24 cellular contexts compared by ENCODE assay signal in genomic region chrX:50780144-50780543, GRCh38. TPM values are rescaled to one million over a fixed set of nuclear protein-coding genes. Genes with fewer than 3 reads are reported as not detected.
"Had no signal": no experiment of that assay in that cellular context is flagged by ENCODE, and none has a peak within 500 bp of the region (broad histone marks: within the 10 kb centered on the region; RNA-seq: fewer than 3 reads in every experiment).

No MANE protein-coding gene starts in this region.

- H3K4me1 ChIP-seq: left lung, right atrium auricular region, right lobe of liver, stomach, testis, thyroid gland, transverse colon, vagina had no signal

- H3K9me3 ChIP-seq: left lung, ovary, right lobe of liver, testis, thyroid gland, transverse colon, upper lobe of left lung, vagina had no signal

- DNase-seq: hypothalamus; immature natural killer cell; kidney; left colon; left lung; naive thymus-derived CD4-positive, alpha-beta T cell; ovary; right lobe of liver; stimulated activated CD4-positive, alpha-beta T cell treated with anti-CD3 and anti-CD28 coated beads, Interleukin-12 subunit alpha, Interleukin-12 subunit beta, amount 100 ng/mL, for 4 hours; stimulated activated CD4-positive, alpha-beta T cell treated with anti-CD3 and anti-CD28 coated beads, Interleukin-15, amount 100 ng/mL, for 24 hours; stimulated activated CD4-positive, alpha-beta T cell treated with anti-CD3 and anti-CD28 coated beads, Interleukin-2, amount 100 ng/mL, for 24 hours; stimulated activated CD4-positive, alpha-beta T cell treated with anti-CD3 and anti-CD28 coated beads, Interleukin-4, amount 100 ng/mL, for 1 hour; stimulated activated naive B cell treated with anti-CD40 and anti-IgM and Interleukin-4, amounts not matched to agents 10 μg/mL and 1 μg/mL and 100 μg/mL, for 72 hours; stimulated activated naive CD8-positive, alpha-beta T cell treated with anti-CD3 and anti-CD28 coated beads, Interleukin-15, Interleukin-2, amounts not matched to agents 100 U/mL and 50 U/mL, for 24 hours; stomach; testis; thyroid gland; transverse colon; upper lobe of left lung had no signal

- FAIRE-seq: islet of Langerhans, kidney had no signal

- H3K27ac ChIP-seq: left lung, ovary, right atrium auricular region, right lobe of liver, stomach, testis, thyroid gland, transverse colon, upper lobe of left lung, vagina had no signal

- ATAC-seq: left colon; left lung; naive thymus-derived CD4-positive, alpha-beta T cell; natural killer cell treated with Interleukin-12 subunit alpha and Interleukin-12 subunit beta and Interleukin-15 and Interleukin-18, amount 100 ng/mL, for 72 hours; stimulated activated naive B cell treated with anti-CD40 and anti-IgM and Interleukin-4, amounts not matched to agents 10 μg/mL and 1 μg/mL and 100 μg/mL, for 72 hours; stimulated activated naive CD8-positive, alpha-beta T cell treated with anti-CD3 and anti-CD28 coated beads, Interleukin-15, Interleukin-2, amounts not matched to agents 100 U/mL and 50 U/mL, for 24 hours had no signal

- H3K4me3 ChIP-seq: left lung, lung, ovary, right atrium auricular region, right lobe of liver, stomach, testis, thyroid gland, transverse colon, upper lobe of left lung, vagina had no signal

- H3K27me3 ChIP-seq: ovary, right atrium auricular region, right lobe of liver, stomach, testis, thyroid gland, transverse colon, upper lobe of left lung, vagina had no signal

- H3K36me3 ChIP-seq: left lung, ovary, right atrium auricular region, right lobe of liver, stomach, thyroid gland, transverse colon, upper lobe of left lung, vagina had no signal

RNA-seq across cellular contexts. Expression of gene SHROOM4, which starts 33.9 kb away (rescaled TPM):
- total RNA-seq: natural killer cell treated with Interleukin-12 subunit alpha and Interleukin-12 subunit beta and Interleukin-15 and Interleukin-18, amount 100 ng/mL, for 72 hours had no signal
- polyA plus RNA-seq: immature natural killer cell; naive thymus-derived CD4-positive, alpha-beta T cell had no signal
